In the genomic region with DNA sequence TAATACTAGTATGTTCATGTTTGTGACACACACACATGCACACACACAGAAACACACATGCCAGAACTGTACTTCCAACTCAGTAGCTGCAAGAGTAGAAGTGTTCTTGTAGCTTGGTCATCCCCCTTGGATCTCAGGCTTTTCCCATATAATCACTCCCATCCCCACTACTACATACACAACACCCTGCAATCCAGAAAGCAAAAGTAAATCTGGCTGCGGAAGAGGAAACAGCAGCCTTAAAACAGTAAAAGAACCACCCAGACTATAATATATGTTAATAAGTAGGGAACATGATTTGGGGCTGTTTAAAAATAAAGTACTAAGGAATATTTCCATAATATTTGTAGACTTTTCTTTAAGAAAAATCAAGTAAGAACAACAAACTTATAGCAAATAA, we compare ENCODE assay signal across 14 cellular contexts.
DNase-seq lines count a peak whose midpoint lies in the region; ATAC-seq, FAIRE-seq and TF ChIP-seq lines count a peak whose summit lies in the region.
"Had no signal": no experiment of that assay in that cellular context is flagged by ENCODE, and none has a peak within 500 bp of the region (broad histone marks: within the 10 kb centered on the region; RNA-seq: fewer than 3 reads in every experiment).

No MANE protein-coding gene starts in this region.

- no peaks in the 10 kb centered on the region for H3K9me1 ChIP-seq in IMR-90 (ENCODE audit: insufficient read depth, low read length)

- H3K79me2 ChIP-seq in hepatocyte, result no peaks in the 10 kb centered on the region

- H3K4me1 ChIP-seq in A549 (peaks cover 81% of the 10 kb centered on the region), IMR-90 (ENCODE audit: control insufficient read depth, insufficient read depth, low read length) (peaks cover 5% of the 10 kb centered on the region), mucosa of descending colon (ENCODE audit: low read depth) (no peaks in the 10 kb centered on the region), hepatocyte (ENCODE audit: insufficient read depth) (peaks cover 3% of the 10 kb centered on the region)

- no peak overlapping the region for H4K8ac ChIP-seq in IMR-90 (ENCODE audit: low read depth in 2 of 2, low read length in 2 of 2)

- CTCF ChIA-PET in A549 (lab: Yijun Ruan, JAX), result interaction anchor here (1.4 kb wide), 1 partner anchor 58 kb away, joined by 4 read pairs; no protein-coding TSS in a partner anchor
- CTCF ChIA-PET in IMR-90 (lab: Yijun Ruan, JAX), result interaction anchor here (0.7 to 1.1 kb wide), 2 partner anchors 9 kb away, joined by 3 to 10 read pairs; no protein-coding TSS in a partner anchor

- H4K5ac ChIP-seq in IMR-90 (ENCODE audit: low read depth, low read length), result no peak overlapping the region; the same call in 1 of the 2 replicates

- in situ Hi-C loops in IMR-90 (cut with MboI; ENCODE audit: low sequenced_read_pairs), result no loop called here
- in situ Hi-C loops in GM13976 (cut with MboI; ENCODE audit: low sequenced_read_pairs, unreplicated experiment), result no loop called here

- H3K36me3 ChIP-seq in IMR-90 (ENCODE audit: control insufficient read depth, insufficient read depth, low read length), result no peaks in the 10 kb centered on the region
- H3K36me3 ChIP-seq in mucosa of descending colon (ENCODE audit: low read depth), result no peaks in the 10 kb centered on the region
- H3K36me3 ChIP-seq in hepatocyte (replicated peaks; ENCODE audit: insufficient read depth, low read depth), result no peaks in the 10 kb centered on the region

- H3K4me3 ChIP-seq in A549 (no peak overlapping the region), IMR-90 (ENCODE audit: insufficient read depth, low read depth, low read length) (no peak overlapping the region), mucosa of descending colon (no peak overlapping the region), hepatocyte (no peak overlapping the region)
- H3K4me3 ChIP-seq: GM12878 had no signal

- H2BK5ac ChIP-seq in IMR-90 (ENCODE audit: low read depth, low read length, poor library complexity, severe bottlenecking), result peak overlapping the region; percentile 55

- H3K27me3 ChIP-seq in IMR-90 (ENCODE audit: control insufficient read depth, insufficient read depth, low read length), result no peaks in the 10 kb centered on the region
- no peaks in the 10 kb centered on the region for H3K27me3 ChIP-seq in hepatocyte

- peak overlapping the region; percentile 24; the same call in 1 of the 2 replicates for H3K18ac ChIP-seq in IMR-90 (ENCODE audit: low read depth, low read length)

- H3K9me3 ChIP-seq in A549 (no peaks in the 10 kb centered on the region), IMR-90 (ENCODE audit: control insufficient read depth, insufficient read depth, low read length) (no peaks in the 10 kb centered on the region), mucosa of descending colon (no peaks in the 10 kb centered on the region), hepatocyte (ENCODE audit: low read depth) (no peaks in the 10 kb centered on the region)

- H2BK20ac ChIP-seq in IMR-90 (ENCODE audit: low read depth, low read length), result no peak overlapping the region

- POLR2A ChIA-PET in A549 (lab: Yijun Ruan, JAX), result no interaction called here
- POLR2A ChIA-PET in IMR-90 (lab: Charles Lee; ENCODE audit: unreplicated experiment), result no interaction called here

- 0 out of 2 replicates have a peak overlapping the region, but pooled peaks have one; percentile 35 for H3K4ac ChIP-seq in IMR-90 (ENCODE audit: low read depth, low read length)

- no TSS peak for BruUV-seq in IMR-90 (replicated peaks; lab: Mats Ljungman, UMichigan)

- DNase-seq in A549 (ENCODE audit: low read depth in 1 of 2, low spot score in 1 of 2) (no peak), IMR-90 (no peak), mucosa of descending colon (peak in 1 of 3 donors; percentile 4), GM13976 (ENCODE audit: low spot score) (no peak), hepatocyte (ENCODE audit: low spot score) (no peak)
- DNase-seq: 8988T; CD4-positive, alpha-beta memory T cell; DMS79; HCEC 1CT; HFFc6 had no signal

- peak; percentile 84 for FAIRE-seq in A549 (lab: Jason Lieb, UNC)
- FAIRE-seq in colon (lab: Jason Lieb, UNC), result peak; percentile 95
- FAIRE-seq: GM12878 had no signal

- peaks cover 6 to 9% of the 10 kb centered on the region in 2 experiments; a peak in 3 of 4 replicates for H3K79me1 ChIP-seq in IMR-90 (ENCODE audit: low read depth in 1 of 2, low read length in 2 of 2)

- H2BK15ac ChIP-seq in IMR-90 (ENCODE audit: low read depth, low read length), result no peak overlapping the region

- H3K4me2 ChIP-seq in A549, result peak overlapping the region; percentile 88
- no peak overlapping the region for H3K4me2 ChIP-seq in IMR-90 (ENCODE audit: low read depth, low read length)
- H3K4me2 ChIP-seq in hepatocyte, result no peak overlapping the region

- H3K14ac ChIP-seq in IMR-90 (replicated peaks; ENCODE audit: low read depth, low read length), result 0 out of 2 replicates have a peak overlapping the region, but pooled peaks have one; percentile 17

- H3K9ac ChIP-seq in IMR-90 (ENCODE audit: low read depth, low read length), result no peak overlapping the region

- WGBS in A549 (ENCODE audit: missing lambda C conversion rate), result 50% methylated on average over 1 of the region's 1 CpG
- no CpG with 5 or more reads among the region's 1 CpG for WGBS in IMR-90 (ENCODE audit: extremely low coverage in 2 of 2, insufficient read length in 1 of 2), 2 experiments
- 76% methylated on average over 1 of the region's 1 CpG for WGBS in hepatocyte (ENCODE audit: low lambda C conversion rate, missing lambda C conversion rate)

- no peaks in the 10 kb centered on the region for H4K20me1 ChIP-seq in IMR-90 (ENCODE audit: insufficient read depth, low read length)
- no peaks in the 10 kb centered on the region for H4K20me1 ChIP-seq in hepatocyte (ENCODE audit: insufficient read depth, poor library complexity, severe bottlenecking)

- dilution Hi-C loops in IMR-90 (cut with HindIII; ENCODE audit: low sequenced_read_pairs, unreplicated experiment), result no loop called here

- H3K23ac ChIP-seq in IMR-90 (ENCODE audit: low read depth, low read length), result 0 out of 2 replicates have a peak overlapping the region, but pooled peaks have one; percentile 32

- H3K56ac ChIP-seq in IMR-90 (ENCODE audit: extremely low read depth, insufficient read depth, low read length), result no peak overlapping the region

- TF ChIP-seq POLR2A in A549 (IDR thresholded peaks at IDR 0.05; ENCODE audit: low read length), result no peak
- no peak for TF ChIP-seq POLR2A in IMR-90 (IDR thresholded peaks at IDR 0.05; ENCODE audit: low read depth, low read length)

- TF ChIP-seq RAD21 in A549 (conservative IDR thresholded peaks at IDR 0.05 in 1 of 2, IDR thresholded peaks at IDR 0.05 in 1 of 2) (no peak), IMR-90 (IDR thresholded peaks at IDR 0.05; ENCODE audit: low read length) (no peak)

- peak overlapping the region; percentile 31; the same call in 1 of the 2 replicates for H4K91ac ChIP-seq in IMR-90 (ENCODE audit: insufficient read depth, low read depth, low read length)

- intact Hi-C loops in IMR-90 (cut with micrococcal nuclease) (no loop called here), mucosa of descending colon (cut with DNase I, micrococcal nuclease) (no loop called here)

- ATAC-seq in A549, result no peak
- ATAC-seq in IMR-90 (ENCODE audit: low read depth), result no peak
- ATAC-seq in mucosa of descending colon, result peak; percentile 75
- no peak for ATAC-seq in HG03342 (IDR thresholded peaks at IDR 0.05; ENCODE audit: unreplicated experiment)
- ATAC-seq: GM12878 had no signal

- TF ChIP-seq CTCF in A549 (IDR thresholded peaks at IDR 0.05) (no peak), IMR-90 (conservative IDR thresholded peaks at IDR 0.05; ENCODE audit: low read depth, low read length) (no peak), mucosa of descending colon (IDR thresholded peaks at IDR 0.05) (no peak), GM13976 (IDR thresholded peaks at IDR 0.05; ENCODE audit: borderline replicate concordance, control extremely low read depth, extremely low read depth, insufficient read depth, missing control alignments) (no peak), hepatocyte (IDR thresholded peaks at IDR 0.05; ENCODE audit: poor library complexity) (no peak)

- no peak overlapping the region for H2AK5ac ChIP-seq in IMR-90 (ENCODE audit: low read depth, low read length)

- H2AFZ ChIP-seq in IMR-90 (replicated peaks; ENCODE audit: low read length, poor library complexity) (no peak overlapping the region), hepatocyte (no peak overlapping the region)

- no peak overlapping the region for H2AK9ac ChIP-seq in IMR-90 (replicated peaks; ENCODE audit: low read depth, low read length, poor library complexity)

- H3K9me2 ChIP-seq in hepatocyte (replicated peaks; ENCODE audit: insufficient read depth), result no peaks in the 10 kb centered on the region

- H3K27ac ChIP-seq in A549 (peak overlapping the region; percentile 79 to 86), IMR-90 (ENCODE audit: insufficient read depth, low read length) (no peak overlapping the region), hepatocyte (no peak overlapping the region)
- H3K27ac ChIP-seq: C4-2B had no signal

- TF ChIP-seq EP300 in A549 (IDR thresholded peaks at IDR 0.05), result no peak

- H2BK120ac ChIP-seq in IMR-90 (ENCODE audit: low read depth, low read length), result no peak overlapping the region

TF ChIP-seq in A549, 52 proteins besides CTCF, POLR2A, EP300 and RAD21 (continues in another document):
- TF ChIP-seq CEBPB (IDR thresholded peaks at IDR 0.05) (no peak), ZC3H11A (IDR thresholded peaks at IDR 0.05) (no peak), MAFK (IDR thresholded peaks at IDR 0.05; ENCODE audit: partially characterized antibody) (no peak), KDM1A (IDR thresholded peaks at IDR 0.05; ENCODE audit: low read depth) (no peak)
- TF ChIP-seq, protein P1, sequence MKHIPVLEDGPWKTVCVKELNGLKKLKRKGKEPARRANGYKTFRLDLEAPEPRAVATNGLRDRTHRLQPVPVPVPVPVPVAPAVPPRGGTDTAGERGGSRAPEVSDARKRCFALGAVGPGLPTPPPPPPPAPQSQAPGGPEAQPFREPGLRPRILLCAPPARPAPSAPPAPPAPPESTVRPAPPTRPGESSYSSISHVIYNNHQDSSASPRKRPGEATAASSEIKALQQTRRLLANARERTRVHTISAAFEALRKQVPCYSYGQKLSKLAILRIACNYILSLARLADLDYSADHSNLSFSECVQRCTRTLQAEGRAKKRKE (CRISPR knock-in tag; IDR thresholded peaks at IDR 0.05; ENCODE audit: low read depth), result no peak

TF ChIP-seq in IMR-90, 13 proteins besides CTCF, POLR2A, EP300 and RAD21 (continues in another document):
- TF ChIP-seq MXI1 (IDR thresholded peaks at IDR 0.05; ENCODE audit: borderline replicate concordance, low read depth, low read length) (no peak), CEBPB (IDR thresholded peaks at IDR 0.05; ENCODE audit: low read depth, low read length) (no peak), RFX5 (IDR thresholded peaks at IDR 0.05; ENCODE audit: low read depth, low read length) (no peak)
- TF ChIP-seq, protein P2, sequence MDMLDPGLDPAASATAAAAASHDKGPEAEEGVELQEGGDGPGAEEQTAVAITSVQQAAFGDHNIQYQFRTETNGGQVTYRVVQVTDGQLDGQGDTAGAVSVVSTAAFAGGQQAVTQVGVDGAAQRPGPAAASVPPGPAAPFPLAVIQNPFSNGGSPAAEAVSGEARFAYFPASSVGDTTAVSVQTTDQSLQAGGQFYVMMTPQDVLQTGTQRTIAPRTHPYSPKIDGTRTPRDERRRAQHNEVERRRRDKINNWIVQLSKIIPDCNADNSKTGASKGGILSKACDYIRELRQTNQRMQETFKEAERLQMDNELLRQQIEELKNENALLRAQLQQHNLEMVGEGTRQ (IDR thresholded peaks at IDR 0.05; ENCODE audit: low read depth, low read length), result no peak

Comparison
In these comparisons a context has a peak if more than half of its experiments do, and no peak if none do; other contexts are left out.
1. H3K27ac ChIP-seq: peak in A549 (2 of 2); none in IMR-90 (single experiment) and hepatocyte (single experiment).